Comparison of ENCODE assay signal across 8 cellular contexts in genomic region chr4:11480683-11481082, GRCh38. TPM values are rescaled to one million over a fixed set of nuclear protein-coding genes. Genes with fewer than 3 reads are reported as not detected.
DNase-seq lines count a peak whose midpoint lies in the region; ATAC-seq and TF ChIP-seq lines count a peak whose summit lies in the region.

No MANE protein-coding gene starts in this region.

- H3K36me3 Mint-ChIP-seq in chondrocyte (ENCODE audit: low read depth) = no peaks in the 10 kb centered on the region

- no peak overlapping the region for H3K27ac Mint-ChIP-seq in stimulated activated naive CD8-positive, alpha-beta T cell treated with anti-CD3 and anti-CD28 coated beads, Interleukin-15, amount 100 ng/mL, for 72 hours
- no peak overlapping the region for H3K27ac Mint-ChIP-seq in chondrocyte (ENCODE audit: unreplicated experiment)

- DNase-seq in CD1c-positive myeloid dendritic cell (ENCODE audit: extremely low spot score) (peak; percentile 91), mammary epithelial cell (no peak), chondrocyte (ENCODE audit: low spot score) (no peak), NCI-H2081 treated with DMSO at 0.1 percent for 48 hours (lab: John Stamatoyannopoulos, UW) (no peak)
- DNase-seq in stimulated activated naive CD8-positive, alpha-beta T cell treated with anti-CD3 and anti-CD28 coated beads, Interleukin-15, amount 100 ng/mL, for 72 hours = peak in 1 of 2 donors; percentile 30
- no peak for DNase-seq in stimulated activated CD8-positive, alpha-beta memory T cell treated with anti-CD3 and anti-CD28 coated beads, Interleukin-4, amount 100 ng/mL, for 48 hours

- peaks cover 5 to 7% of the 10 kb centered on the region in 2 donors for H3K9me3 Mint-ChIP-seq in stimulated activated naive CD8-positive, alpha-beta T cell treated with anti-CD3 and anti-CD28 coated beads, Interleukin-15, amount 100 ng/mL, for 72 hours
- peaks cover 18% of the 10 kb centered on the region for H3K9me3 Mint-ChIP-seq in chondrocyte (ENCODE audit: low read depth)

- CTCF ChIA-PET in mammary epithelial cell (lab: Charles Lee; ENCODE audit: low non-redundant PET) = no interaction called here

- intact Hi-C loops in mammary epithelial cell (cut with micrococcal nuclease) = no loop called here

- H3K9ac ChIP-seq in mammary epithelial cell (ENCODE audit: insufficient read depth, low read length) = no peak overlapping the region

- peak; percentile 91 for ATAC-seq in GM19455 (IDR thresholded peaks at IDR 0.05; ENCODE audit: unreplicated experiment)
- peak; percentile 75 for ATAC-seq in HG03460 (IDR thresholded peaks at IDR 0.05; ENCODE audit: unreplicated experiment)
- ATAC-seq in stimulated activated naive CD8-positive, alpha-beta T cell treated with anti-CD3 and anti-CD28 coated beads, Interleukin-15, amount 100 ng/mL, for 72 hours = peak; percentile 96

- no peak overlapping the region for H3K4me3 ChIP-seq in mammary epithelial cell (replicated peaks in 1 of 3; ENCODE audit: insufficient read depth in 1 of 3, low read depth in 2 of 3, low read length in 3 of 3)

- no peak overlapping the region for H3K4me3 Mint-ChIP-seq in stimulated activated naive CD8-positive, alpha-beta T cell treated with anti-CD3 and anti-CD28 coated beads, Interleukin-15, amount 100 ng/mL, for 72 hours
- no peak overlapping the region for H3K4me3 Mint-ChIP-seq in chondrocyte (ENCODE audit: unreplicated experiment)

- no peaks in the 10 kb centered on the region for H3K4me1 Mint-ChIP-seq in stimulated activated naive CD8-positive, alpha-beta T cell treated with anti-CD3 and anti-CD28 coated beads, Interleukin-15, amount 100 ng/mL, for 72 hours
- no peaks in the 10 kb centered on the region for H3K4me1 Mint-ChIP-seq in chondrocyte (ENCODE audit: low read depth)

- H3K4me1 ChIP-seq in mammary epithelial cell (ENCODE audit: insufficient read depth, low read length) = peaks cover 21% of the 10 kb centered on the region

- BruUV-seq in mammary epithelial cell (replicated peaks; lab: Mats Ljungman, UMichigan) = no TSS peak

- no peak overlapping the region for H3K27ac ChIP-seq in mammary epithelial cell (ENCODE audit: insufficient read depth, low read depth, low read length)

- WGBS in mammary epithelial cell (ENCODE audit: low coverage, missing lambda C conversion rate) = 81% methylated on average over 2 of the region's 2 CpGs

- TF ChIP-seq CTCF in mammary epithelial cell (conservative IDR thresholded peaks at IDR 0.05 in 1 of 2, IDR thresholded peaks at IDR 0.05 in 1 of 2; ENCODE audit: extremely low read depth in 1 of 2, insufficient read depth in 1 of 2, low read depth in 1 of 2, low read length in 2 of 2) (no peak), chondrocyte (IDR thresholded peaks at IDR 0.05) (no peak)

- H3K9me3 ChIP-seq in mammary epithelial cell (replicated peaks; ENCODE audit: insufficient read depth, low read length) = no peaks in the 10 kb centered on the region

- no peak overlapping the region for H3K4me2 ChIP-seq in mammary epithelial cell (ENCODE audit: insufficient read depth, low read depth, low read length)

- H3K36me3 ChIP-seq in mammary epithelial cell (ENCODE audit: insufficient read depth, low read length) = no peaks in the 10 kb centered on the region

- no peaks in the 10 kb centered on the region for H3K79me2 ChIP-seq in mammary epithelial cell (ENCODE audit: insufficient read depth, low read length)

- dilution Hi-C loops in mammary epithelial cell (cut with HindIII; ENCODE audit: low sequenced_read_pairs) = loop anchor here (5.0 kb wide), 1 partner anchor 48 kb away; no protein-coding TSS in a partner anchor

- no peaks in the 10 kb centered on the region for H3K27me3 ChIP-seq in mammary epithelial cell (ENCODE audit: insufficient read depth, low read length)

- peak overlapping the region; percentile 81 for H2AFZ ChIP-seq in mammary epithelial cell (ENCODE audit: low read depth, low read length)

- no peaks in the 10 kb centered on the region for H3K27me3 Mint-ChIP-seq in stimulated activated naive CD8-positive, alpha-beta T cell treated with anti-CD3 and anti-CD28 coated beads, Interleukin-15, amount 100 ng/mL, for 72 hours
- H3K27me3 Mint-ChIP-seq in chondrocyte (ENCODE audit: low read depth) = no peaks in the 10 kb centered on the region

- H4K20me1 ChIP-seq in mammary epithelial cell (ENCODE audit: insufficient read depth, low read length) = no peaks in the 10 kb centered on the region

- in situ Hi-C loops in mammary epithelial cell (cut with MboI; ENCODE audit: low sequenced_read_pairs in 2 of 2) = no loop called here

RNA-seq across cellular contexts. Expression of gene HS3ST1, which starts 52.0 kb away (rescaled TPM):
- total RNA-seq in mammary epithelial cell (10 to 100 TPM in 1 of 2 donors, 1 to 10 TPM in 1; 5.2 to 20.7 TPM), chondrocyte (not detected in 3 replicates)
- 6.6 TPM for polyA plus RNA-seq in mammary epithelial cell
- 3.2 TPM for polyA minus RNA-seq in mammary epithelial cell
